9 cellular contexts compared by ENCODE assay signal in genomic region chr9:131669234-131670172, GRCh38.
DNase-seq lines count a peak whose midpoint lies in the region; ATAC-seq, FAIRE-seq and TF ChIP-seq lines count a peak whose summit lies in the region.
"Had no signal": no experiment of that assay in that cellular context is flagged by ENCODE, and none has a peak within 500 bp of the region (broad histone marks: within the 10 kb centered on the region; RNA-seq: fewer than 3 reads in every experiment).

No MANE protein-coding gene starts in this region.

- DNase-seq in GM12892 (ENCODE audit: insufficient read length) (no peak), Right ventricle myocardium superior (no peak), NCI-H2029 (lab: John Stamatoyannopoulos, UW) (no peak), GM13976 (ENCODE audit: low spot score) (no peak), EL (no peak), NCI-H2107 treated with DMSO at 0.1 percent for 48 hours (lab: John Stamatoyannopoulos, UW; ENCODE audit: unreplicated experiment) (no peak)

- no peak for TF ChIP-seq CTCF in VCaP (conservative IDR thresholded peaks at IDR 0.05)
- TF ChIP-seq CTCF in GM13976 (IDR thresholded peaks at IDR 0.05; ENCODE audit: borderline replicate concordance, control extremely low read depth, extremely low read depth, insufficient read depth, missing control alignments) = no peak

- in situ Hi-C loops in GM13976 (cut with MboI; ENCODE audit: low sequenced_read_pairs, unreplicated experiment) = loop anchor here (10.0 kb wide), 1 partner anchor 65 kb away; no protein-coding TSS in a partner anchor

- peak; percentile 52 for TF ChIP-seq POLR2A in GM12892 (IDR thresholded peaks at IDR 0.05; ENCODE audit: low read depth, low read length)

- H3K4me3 ChIP-seq in skin epidermis = no peak overlapping the region

- intact Hi-C loops in Right ventricle myocardium superior (cut with DNase I) = no loop called here

- ATAC-seq in Right ventricle myocardium superior (ENCODE audit: poor library complexity) = peak; percentile 10

- H3K27ac ChIP-seq in VCaP (peak overlapping the region; percentile 19; the same call in 1 of the 2 replicates), skin epidermis (peak overlapping the region in 19 of 21 experiments; percentile 47 to 95 (median 78))

- FAIRE-seq in GM12892 (lab: Jason Lieb, UNC) = no peak
- FAIRE-seq: colon had no signal
